ENCODE assay signal across 17 cellular contexts in the genomic region with DNA sequence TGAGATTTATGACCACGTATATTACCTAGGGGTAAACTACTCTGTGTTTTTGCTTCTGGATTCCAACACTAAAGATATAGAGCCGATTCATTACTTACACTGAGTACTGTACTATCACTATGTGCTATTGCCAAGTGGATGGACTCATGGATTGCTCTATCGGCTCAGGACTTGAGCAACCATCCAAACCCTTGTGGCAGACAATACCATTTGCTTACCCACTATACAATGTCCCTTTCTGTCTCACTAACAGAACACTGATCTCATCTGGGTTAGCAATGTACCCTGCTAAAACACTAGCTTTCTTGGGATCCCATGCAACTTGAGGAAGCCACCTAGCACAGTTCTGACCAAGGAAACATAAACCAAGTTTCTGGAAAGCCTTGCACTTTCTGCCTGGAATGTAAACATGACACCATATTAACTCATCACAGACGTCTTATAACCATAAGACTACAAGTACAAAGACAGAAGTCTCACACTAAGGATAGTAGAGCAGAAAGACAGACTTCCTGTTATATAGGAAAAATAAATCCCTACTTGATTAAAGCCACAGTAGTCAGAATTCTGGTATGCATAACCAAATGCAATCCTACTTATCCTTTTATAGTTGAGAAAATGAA. TPM values are rescaled to one million over a fixed set of nuclear protein-coding genes. Genes with fewer than 3 reads are reported as not detected.
DNase-seq lines count a peak whose midpoint lies in the region; ATAC-seq and TF ChIP-seq lines count a peak whose summit lies in the region.
"Had no signal": no experiment of that assay in that cellular context is flagged by ENCODE, and none has a peak within 500 bp of the region (broad histone marks: within the 10 kb centered on the region; RNA-seq: fewer than 3 reads in every experiment).

No MANE protein-coding gene starts in this region.

- TF ChIP-seq POLR2A in esophagus muscularis mucosa (IDR thresholded peaks at IDR 0.05; ENCODE audit: low read depth), result no peak
- no peak for TF ChIP-seq POLR2A in GM18505 (IDR thresholded peaks at IDR 0.05; ENCODE audit: borderline replicate concordance, extremely low read depth, insufficient read depth, insufficient read length)
- no peak for TF ChIP-seq POLR2A in uterus (IDR thresholded peaks at IDR 0.05)

- no peaks in the 10 kb centered on the region for H3K79me2 ChIP-seq in neural progenitor cell (ENCODE audit: low read depth)

- H3K4me2 ChIP-seq in neural progenitor cell, result no peak overlapping the region

- intact Hi-C loops in esophagus muscularis mucosa (cut with DNase I) (no loop called here), uterus (cut with DNase I; ENCODE audit: low total_unique reads) (no loop called here)

- DNase-seq in EL (peak; percentile 65), SJSA1 (ENCODE audit: low read depth in 1 of 2, low spot score in 2 of 2) (peak in 1 of 2 experiments; percentile 67), esophagus muscularis mucosa (ENCODE audit: extremely low spot score) (no peak), neural progenitor cell (ENCODE audit: low spot score) (no peak), uterus (no peak)
- DNase-seq in activated CD8-positive, alpha-beta memory T cell treated with anti-CD3 and anti-CD28 coated beads, Interleukin-2, amount 50 U/mL, for 4 hours, result no peak
- DNase-seq: immature natural killer cell; Kasumi-1; mucosa of descending colon; NCI-H187 treated with DMSO at 0.1 percent for 48 hours; NCI-H82; SIG-M5; stimulated activated naive CD4-positive, alpha-beta T cell had no signal

- H3K4me1 Mint-ChIP-seq in neural progenitor cell, result no peaks in the 10 kb centered on the region

- TF ChIP-seq EP300 in esophagus muscularis mucosa (IDR thresholded peaks at IDR 0.05), result no peak

- H3K27me3 ChIP-seq in SJSA1 (replicated peaks) (no peaks in the 10 kb centered on the region), esophagus muscularis mucosa (no peaks in the 10 kb centered on the region), muscle layer of colon (ENCODE audit: control insufficient read depth in 1 of 2, insufficient read depth in 2 of 2, low read length in 2 of 2) (no peaks in the 10 kb centered on the region), neural progenitor cell (no peaks in the 10 kb centered on the region), uterus (no peaks in the 10 kb centered on the region)

- H3K36me3 Mint-ChIP-seq in neural progenitor cell, result peaks cover 9% of the 10 kb centered on the region

- no peak overlapping the region for H3K27ac Mint-ChIP-seq in neural progenitor cell
- H3K27ac Mint-ChIP-seq: immature natural killer cell had no signal

- WGBS in esophagus muscularis mucosa, result 44% methylated on average over 4 of the region's 4 CpGs

- no peak overlapping the region for H2AFZ ChIP-seq in neural progenitor cell (replicated peaks)

- peak overlapping the region; percentile 16 for H3K27ac ChIP-seq in SJSA1
- peak overlapping the region; percentile 10 to 63 (median 32) for H3K27ac ChIP-seq in esophagus muscularis mucosa (replicated peaks in 1 of 4)
- H3K27ac ChIP-seq in muscle layer of colon (ENCODE audit: low read depth, low read length), result peak overlapping the region; percentile 43
- H3K27ac ChIP-seq in neural progenitor cell, result no peak overlapping the region
- H3K27ac ChIP-seq in uterus, result no peak overlapping the region
- H3K27ac ChIP-seq: C4-2B, HL-60 had no signal

- no peaks in the 10 kb centered on the region for H3F3A ChIP-seq in neural progenitor cell (ENCODE audit: low read depth)

- H3K9me3 Mint-ChIP-seq in neural progenitor cell, result no peaks in the 10 kb centered on the region
- H3K9me3 Mint-ChIP-seq: immature natural killer cell had no signal

- no peaks in the 10 kb centered on the region for H4K20me1 ChIP-seq in neural progenitor cell (ENCODE audit: low read depth)

- H3K4me1 ChIP-seq in SJSA1 (replicated peaks) (peaks cover 12% of the 10 kb centered on the region), esophagus muscularis mucosa (peaks cover 0 to 31% (median 29%) of the 10 kb centered on the region in 4 donors), muscle layer of colon (ENCODE audit: insufficient read depth, low read length) (peaks cover 26% of the 10 kb centered on the region), neural progenitor cell (no peaks in the 10 kb centered on the region), uterus (no peaks in the 10 kb centered on the region)

- H3K4me3 ChIP-seq in SJSA1, result no peak overlapping the region
- H3K4me3 ChIP-seq in esophagus muscularis mucosa, result no peak overlapping the region
- no peak overlapping the region for H3K4me3 ChIP-seq in muscle layer of colon (ENCODE audit: low read depth in 1 of 2, low read length in 2 of 2)
- H3K4me3 ChIP-seq in neural progenitor cell, result no peak overlapping the region
- no peak overlapping the region for H3K4me3 ChIP-seq in uterus
- H3K4me3 ChIP-seq: mucosa of descending colon had no signal

- H3K27me3 Mint-ChIP-seq in neural progenitor cell (ENCODE audit: insufficient read depth, low read depth), result no peaks in the 10 kb centered on the region

- H3K9me3 ChIP-seq in SJSA1 (replicated peaks), result no peaks in the 10 kb centered on the region
- H3K9me3 ChIP-seq in esophagus muscularis mucosa, result no peaks in the 10 kb centered on the region
- no peaks in the 10 kb centered on the region for H3K9me3 ChIP-seq in muscle layer of colon (ENCODE audit: low read length)
- H3K9me3 ChIP-seq in neural progenitor cell (ENCODE audit: low read depth), result no peaks in the 10 kb centered on the region
- H3K9me3 ChIP-seq in uterus, result no peaks in the 10 kb centered on the region
- H3K9me3 ChIP-seq: mucosa of descending colon had no signal

- no peak overlapping the region for H3K4me3 Mint-ChIP-seq in neural progenitor cell
- H3K4me3 Mint-ChIP-seq: immature natural killer cell had no signal

- H3K9ac ChIP-seq in muscle layer of colon (ENCODE audit: low read length) (no peak overlapping the region), neural progenitor cell (no peak overlapping the region)

- H3K36me3 ChIP-seq in SJSA1, result no peaks in the 10 kb centered on the region
- H3K36me3 ChIP-seq in esophagus muscularis mucosa, result peaks cover 0 to 15% (median 12%) of the 10 kb centered on the region in 4 donors
- H3K36me3 ChIP-seq in muscle layer of colon (ENCODE audit: insufficient read depth, low read length), result peaks cover 7% of the 10 kb centered on the region
- no peaks in the 10 kb centered on the region for H3K36me3 ChIP-seq in neural progenitor cell
- H3K36me3 ChIP-seq in uterus, result no peaks in the 10 kb centered on the region

- no peak for TF ChIP-seq CTCF in esophagus muscularis mucosa (IDR thresholded peaks at IDR 0.05)
- TF ChIP-seq CTCF in neural progenitor cell (IDR thresholded peaks at IDR 0.05), result no peak
- no peak for TF ChIP-seq CTCF in uterus (IDR thresholded peaks at IDR 0.05)

- no peak for ATAC-seq in GM18505 (IDR thresholded peaks at IDR 0.05; ENCODE audit: unreplicated experiment)
- ATAC-seq: mucosa of descending colon had no signal

RNA-seq across cellular contexts. Expression of a gene that starts 38.6 kb away (rescaled TPM):
- 28.0 and 38.9 TPM in 2 replicates for total RNA-seq in SJSA1 (2014; rRNA removed; shearing (Covaris generic))
- total RNA-seq in esophagus muscularis mucosa, result 10 to 100 TPM; 20.5 to 30.3 (median 25.3) TPM
- total RNA-seq in neural progenitor cell (ENCODE audit: low replicate concordance), result 26.6 and 35.9 TPM in 2 replicates
- 10 to 100 TPM; 21.5 to 38.0 (median 28.8) TPM for total RNA-seq in uterus

Comparison
In these comparisons a context has a peak if more than half of its experiments do, and no peak if none do; other contexts are left out.
1. H3K27ac ChIP-seq: peak in SJSA1 (single experiment), esophagus muscularis mucosa (4 of 4) and muscle layer of colon (single experiment); none in neural progenitor cell (single experiment) and uterus (0 of 2).